ENCODE assay signal across 13 cellular contexts in the genomic region with DNA sequence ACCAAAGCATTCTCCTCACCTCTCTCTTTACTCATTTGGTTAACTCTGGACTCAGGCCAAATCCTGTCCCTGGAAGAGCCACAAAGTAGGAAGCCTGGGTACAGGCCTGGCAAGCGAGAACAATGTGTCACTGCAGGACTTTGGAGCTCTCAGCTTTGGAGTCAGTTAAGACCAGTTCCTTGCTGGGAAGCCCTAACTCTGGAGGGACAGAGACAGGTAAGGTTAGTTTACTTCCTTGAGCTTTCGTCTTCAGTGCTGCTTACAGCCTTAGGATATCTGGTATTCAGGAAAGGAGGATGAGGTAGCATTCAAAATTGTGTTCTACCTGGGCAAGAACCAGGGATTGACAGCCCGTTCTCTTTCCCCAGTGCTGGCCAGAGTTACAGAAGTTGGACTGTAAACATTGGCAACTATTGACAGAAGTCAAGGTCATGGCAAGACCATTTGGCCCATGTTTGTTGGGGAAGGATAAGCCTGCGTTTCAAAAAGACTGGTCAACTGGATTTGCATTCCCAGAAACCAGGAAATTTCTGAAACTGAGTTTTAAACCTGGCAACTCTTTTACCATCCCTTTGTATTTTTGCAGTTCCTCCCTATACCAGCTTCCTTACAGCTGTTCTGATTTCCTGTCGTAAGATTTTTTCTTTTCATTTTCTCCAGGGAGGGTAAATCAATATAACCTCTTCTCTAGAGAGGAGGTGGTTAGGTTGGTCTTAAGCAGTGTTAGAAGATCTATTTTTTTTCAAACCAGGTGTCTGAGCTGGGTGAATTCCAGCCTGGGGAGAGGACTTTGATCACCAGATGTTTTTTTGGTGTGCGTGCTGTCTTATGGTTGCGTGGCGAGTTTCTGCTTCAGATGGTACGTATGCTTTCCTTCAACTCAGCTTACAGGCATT. TPM values are rescaled to one million over a fixed set of nuclear protein-coding genes. Genes with fewer than 3 reads are reported as not detected.
DNase-seq lines count a peak whose midpoint lies in the region; ATAC-seq and TF ChIP-seq lines count a peak whose summit lies in the region.
"Had no signal": no experiment of that assay in that cellular context is flagged by ENCODE, and none has a peak within 500 bp of the region (broad histone marks: within the 10 kb centered on the region; RNA-seq: fewer than 3 reads in every experiment).

A gene with protein sequence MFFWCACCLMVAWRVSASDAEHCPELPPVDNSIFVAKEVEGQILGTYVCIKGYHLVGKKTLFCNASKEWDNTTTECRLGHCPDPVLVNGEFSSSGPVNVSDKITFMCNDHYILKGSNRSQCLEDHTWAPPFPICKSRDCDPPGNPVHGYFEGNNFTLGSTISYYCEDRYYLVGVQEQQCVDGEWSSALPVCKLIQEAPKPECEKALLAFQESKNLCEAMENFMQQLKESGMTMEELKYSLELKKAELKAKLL (plus strand): TSS at position 130 of the 896 bp plus-strand sequence. CDS start 672 bp downstream, at position 802.

- POLR2A ChIA-PET in activated CD4-positive, alpha-beta memory T cell treated with anti-CD3 and anti-CD28 coated beads, Interleukin-2, amount 10 ng/mL, durations not matched to agents 7 days and 5 days (lab: Charles Lee) = interaction anchor here (0.8 to 1.1 kb wide), 2 partner anchors 233 to 407 kb away, joined by 3 to 4 read pairs; partner anchors contain the start of genes CD55 and CR1
- POLR2A ChIA-PET in GM10248 (lab: Yijun Ruan, JAX) = no interaction called here

- no peak for DNase-seq in activated CD4-positive, alpha-beta memory T cell treated with anti-CD3 and anti-CD28 coated beads, Interleukin-2, amount 10 ng/mL, durations not matched to agents 7 days and 5 days
- DNase-seq in lower lobe of right lung = no peak
- no peak for DNase-seq in GM10248 (ENCODE audit: extremely low spot score)
- DNase-seq in OCI-M1 (lab: John Stamatoyannopoulos, UW) = no peak
- no peak for DNase-seq in foreskin fibroblast
- DNase-seq: H9; Karpas-422; stimulated activated CD4-positive, alpha-beta T cell treated with anti-CD3 and anti-CD28 coated beads, Interleukin-1b, Interleukin-23, amount 100 ng/mL, for 48 hours; T-helper 9 cell had no signal

- H3K4me1 Mint-ChIP-seq in activated CD4-positive, alpha-beta memory T cell treated with anti-CD3 and anti-CD28 coated beads, Interleukin-2, amount 10 ng/mL, durations not matched to agents 7 days and 5 days = peaks cover 17% of the 10 kb centered on the region

- H3K4me2 ChIP-seq in BLaER1 treated with 17β-estradiol and CSF1 and Interleukin-3, amounts not matched to agents 10 nM and 100 nM = peak within 1 kb of the TSS; percentile 43 to 83 (median 55)

- peak; percentile 46 for ATAC-seq in GM18909 (IDR thresholded peaks at IDR 0.05; ENCODE audit: poor library complexity, unreplicated experiment)
- peak; percentile 39 to 56 for ATAC-seq in lower lobe of right lung
- ATAC-seq in GM21723 (IDR thresholded peaks at IDR 0.05; ENCODE audit: unreplicated experiment) = no peak

- no peak within 1 kb of the TSS for H3K4me3 ChIP-seq in BLaER1 treated with 17β-estradiol and CSF1 and Interleukin-3, amounts not matched to agents 10 nM and 100 nM
- H3K4me3 ChIP-seq in lower lobe of right lung (peak within 1 kb of the TSS; percentile 17), foreskin fibroblast (ENCODE audit: low read depth in 1 of 2, low read length in 2 of 2) (no peak within 1 kb of the TSS)

- peaks cover 10 to 46% (median 14%) of the 10 kb centered on the region in 10 experiments; a peak in 18 of 20 replicates for H3K4me1 ChIP-seq in BLaER1 treated with 17β-estradiol and CSF1 and Interleukin-3, amounts not matched to agents 10 nM and 100 nM
- H3K4me1 ChIP-seq in lower lobe of right lung = peaks cover 31% of the 10 kb centered on the region

- H3K9me3 Mint-ChIP-seq in activated CD4-positive, alpha-beta memory T cell treated with anti-CD3 and anti-CD28 coated beads, Interleukin-2, amount 10 ng/mL, durations not matched to agents 7 days and 5 days = no peaks in the 10 kb centered on the region
- H3K9me3 Mint-ChIP-seq: H9 had no signal

- H3K9ac ChIP-seq in BLaER1 treated with 17β-estradiol and CSF1 and Interleukin-3, amounts not matched to agents 10 nM and 100 nM = peak within 1 kb of the TSS in 1 of 11 experiments; percentile 13; a peak in 1 of 22 replicates

- intact Hi-C loops in lower lobe of right lung (cut with DNase I) = loop anchor here (10.0 kb wide), 1 partner anchor 316 kb away; no protein-coding TSS in a partner anchor

- H3K27ac ChIP-seq in BLaER1 treated with 17β-estradiol and CSF1 and Interleukin-3, amounts not matched to agents 10 nM and 100 nM = no peak within 1 kb of the TSS; a peak in 1 of 22 replicates
- H3K27ac ChIP-seq in lower lobe of right lung = peak within 1 kb of the TSS; percentile 0

- no peaks in the 10 kb centered on the region for H3K27me3 ChIP-seq in BLaER1 treated with 17β-estradiol and CSF1 and Interleukin-3, amounts not matched to agents 10 nM and 100 nM
- H3K27me3 ChIP-seq in lower lobe of right lung (ENCODE audit: low read depth) = no peaks in the 10 kb centered on the region

- TF ChIP-seq CTCF in lower lobe of right lung (IDR thresholded peaks at IDR 0.05) = no peak
- no peak for TF ChIP-seq CTCF in GM10248 (IDR thresholded peaks at IDR 0.05; ENCODE audit: control extremely low read depth, extremely low read depth, low read depth, missing control alignments)
- TF ChIP-seq CTCF in foreskin fibroblast (IDR thresholded peaks at IDR 0.05; ENCODE audit: low read depth, low read length) = no peak

- H3K36me3 Mint-ChIP-seq in activated CD4-positive, alpha-beta memory T cell treated with anti-CD3 and anti-CD28 coated beads, Interleukin-2, amount 10 ng/mL, durations not matched to agents 7 days and 5 days (ENCODE audit: low read depth) = no peaks in the 10 kb centered on the region

- CTCF ChIA-PET in activated CD4-positive, alpha-beta memory T cell treated with anti-CD3 and anti-CD28 coated beads, Interleukin-2, amount 10 ng/mL, durations not matched to agents 7 days and 5 days (lab: Charles Lee) = interaction anchor here (1.0 to 1.9 kb wide), 5 partner anchors 9 to 411 kb away, joined by 3 to 8 read pairs (median 5); no protein-coding TSS in a partner anchor
- CTCF ChIA-PET in GM10248 (lab: Yijun Ruan, JAX) = interaction anchor here (0.6 to 2.9 kb wide), 7 partner anchors 9 to 410 kb away, joined by 3 to 12 read pairs (median 3); no protein-coding TSS in a partner anchor

- H3K9me3 ChIP-seq in BLaER1 treated with 17β-estradiol and CSF1 and Interleukin-3, amounts not matched to agents 10 nM and 100 nM (replicated peaks in 1 of 11) = no peaks in the 10 kb centered on the region
- no peaks in the 10 kb centered on the region for H3K9me3 ChIP-seq in lower lobe of right lung

- no peaks in the 10 kb centered on the region for H4K20me1 ChIP-seq in BLaER1 treated with 17β-estradiol and CSF1 and Interleukin-3, amounts not matched to agents 10 nM and 100 nM

- H3K4me3 Mint-ChIP-seq in activated CD4-positive, alpha-beta memory T cell treated with anti-CD3 and anti-CD28 coated beads, Interleukin-2, amount 10 ng/mL, durations not matched to agents 7 days and 5 days = peak within 1 kb of the TSS; percentile 33
- H3K4me3 Mint-ChIP-seq: H9 had no signal

- no peak within 1 kb of the TSS for H3K27ac Mint-ChIP-seq in activated CD4-positive, alpha-beta memory T cell treated with anti-CD3 and anti-CD28 coated beads, Interleukin-2, amount 10 ng/mL, durations not matched to agents 7 days and 5 days
- H3K27ac Mint-ChIP-seq: H9 had no signal

- peaks cover 15% of the 10 kb centered on the region for H3K27me3 Mint-ChIP-seq in activated CD4-positive, alpha-beta memory T cell treated with anti-CD3 and anti-CD28 coated beads, Interleukin-2, amount 10 ng/mL, durations not matched to agents 7 days and 5 days

- no peaks in the 10 kb centered on the region for H3K36me3 ChIP-seq in BLaER1 treated with 17β-estradiol and CSF1 and Interleukin-3, amounts not matched to agents 10 nM and 100 nM
- H3K36me3 ChIP-seq in lower lobe of right lung = no peaks in the 10 kb centered on the region

RNA-seq across cellular contexts. Expression of the gene that starts here (rescaled TPM):
- total RNA-seq in activated CD4-positive, alpha-beta memory T cell treated with anti-CD3 and anti-CD28 coated beads, Interleukin-2, amount 10 ng/mL, durations not matched to agents 7 days and 5 days = 1 to 10 TPM in 1 of 2 experiments, under 1 TPM in 1; 0.43 to 1.2 TPM
- 10.4 TPM for total RNA-seq in lower lobe of right lung
- total RNA-seq: chondrocyte, H9 had no signal
